Comparison of ENCODE assay signal across 9 cellular contexts in genomic region chr2:223465793-223466192, GRCh38.
DNase-seq lines count a peak whose midpoint lies in the region; ATAC-seq, FAIRE-seq and TF ChIP-seq lines count a peak whose summit lies in the region.
"Had no signal": no experiment of that assay in that cellular context is flagged by ENCODE, and none has a peak within 500 bp of the region (broad histone marks: within the 10 kb centered on the region; RNA-seq: fewer than 3 reads in every experiment).

No MANE protein-coding gene starts in this region.

- no peak overlapping the region for H2BK12ac ChIP-seq in H9 (ENCODE audit: insufficient read length, low read depth, low read length)

- no peak overlapping the region for H3K27ac Mint-ChIP-seq in H9

- H3K56ac ChIP-seq in H9 (ENCODE audit: insufficient read length, low read depth, low read length): no peak overlapping the region

- H3K23ac ChIP-seq in H9 (ENCODE audit: insufficient read length, low read depth, low read length): no peak overlapping the region

- no peaks in the 10 kb centered on the region for H4K20me1 ChIP-seq in H9 (ENCODE audit: control insufficient read depth, insufficient read depth, insufficient read length)

- H2BK15ac ChIP-seq in H9 (ENCODE audit: low read depth, low read length): no peak overlapping the region

- peaks cover 0 to 8% (median 5%) of the 10 kb centered on the region in 3 experiments; a peak in 4 of 7 replicates for H3K36me3 Mint-ChIP-seq in H9 (ENCODE audit: insufficient read depth in 1 of 3, low read depth in 3 of 3)

- peaks cover 5 to 20% of the 10 kb centered on the region in 2 experiments for H3K9me3 Mint-ChIP-seq in H9

- ATAC-seq in right cardiac atrium (peak; percentile 89 to 96), GM21717 (IDR thresholded peaks at IDR 0.05; ENCODE audit: unreplicated experiment) (no peak)

- H3K4me1 Mint-ChIP-seq in H9: peaks cover 2 to 3% of the 10 kb centered on the region in 2 experiments

- no peak overlapping the region for H2AFZ ChIP-seq in H9 (ENCODE audit: low read length)

- H3K4me2 ChIP-seq in H9 (ENCODE audit: insufficient read depth, insufficient read length, low read length): no peak overlapping the region

- TF ChIP-seq CTCF in testis (IDR thresholded peaks at IDR 0.05) (no peak), H9 (conservative IDR thresholded peaks at IDR 0.05) (no peak)

- WGBS in right cardiac atrium: 31% methylated on average over 2 of the region's 2 CpGs
- WGBS in testis, 2 donors: 57 to 85% methylated on average over 2 of the region's 2 CpGs
- no CpG with 5 or more reads among the region's 2 CpGs for WGBS in H9 (ENCODE audit: extremely low coverage, insufficient read length, low lambda C conversion rate)
- WGBS in small intestine, 3 donors: 57 to 77% (median 75%) methylated on average over 2 of the region's 2 CpGs

- H2BK120ac ChIP-seq in H9 (ENCODE audit: low read depth, low read length, poor library complexity, severe bottlenecking): no peak overlapping the region

- intact Hi-C loops in right cardiac atrium (cut with DNase I) (loop anchor here in 1 of 4 donors (10.0 kb wide), 1 partner anchor 69 kb away; no protein-coding TSS in a partner anchor), testis (cut with DNase I; ENCODE audit: low total_unique reads) (no loop called here)

- FAIRE-seq in small intestine (lab: Jason Lieb, UNC): no peak

- H3K79me2 ChIP-seq in H9 (ENCODE audit: insufficient read depth, low read length): no peaks in the 10 kb centered on the region

- H3K23me2 ChIP-seq in H9 (ENCODE audit: insufficient read length, low read depth, low read length, poor library complexity, severe bottlenecking): no peaks in the 10 kb centered on the region

- H3K4ac ChIP-seq in H9 (ENCODE audit: low read depth, low read length): no peak overlapping the region

- peaks cover 30% of the 10 kb centered on the region for H3K27me3 Mint-ChIP-seq in H9 (ENCODE audit: low read depth)

- no peak overlapping the region for H4K5ac ChIP-seq in H9 (ENCODE audit: insufficient read length, low read depth, low read length)

- H4K91ac ChIP-seq in H9 (ENCODE audit: insufficient read length, low read depth, low read length): no peak overlapping the region

- H2BK5ac ChIP-seq in H9 (ENCODE audit: insufficient read length, low read length): no peak overlapping the region

- H3K18ac ChIP-seq in H9 (ENCODE audit: insufficient read length, low read depth, low read length): no peak overlapping the region

- no peak overlapping the region for H2BK20ac ChIP-seq in H9 (ENCODE audit: low read depth, low read length, poor library complexity, severe bottlenecking)

- no peak overlapping the region for H4K8ac ChIP-seq in H9 (replicated peaks; ENCODE audit: insufficient read length, low read depth, low read length)

- no peaks in the 10 kb centered on the region for H3K27me3 ChIP-seq in right cardiac atrium (ENCODE audit: control insufficient read depth, insufficient read depth)
- H3K27me3 ChIP-seq in testis: no peaks in the 10 kb centered on the region
- no peaks in the 10 kb centered on the region for H3K27me3 ChIP-seq in H9 (ENCODE audit: insufficient read depth, low read length)
- H3K27me3 ChIP-seq in small intestine (ENCODE audit: control insufficient read depth in 2 of 2, insufficient read depth in 2 of 2, low read length in 2 of 2): no peaks in the 10 kb centered on the region

- H3K9me3 ChIP-seq in right cardiac atrium (ENCODE audit: control insufficient read depth, low read length): no peaks in the 10 kb centered on the region
- no peaks in the 10 kb centered on the region for H3K9me3 ChIP-seq in testis
- H3K9me3 ChIP-seq in H9 (ENCODE audit: control insufficient read depth, low read depth, low read length): no peaks in the 10 kb centered on the region
- H3K9me3 ChIP-seq in small intestine (ENCODE audit: control insufficient read depth, low read depth): no peaks in the 10 kb centered on the region

- H2AK5ac ChIP-seq in H9 (ENCODE audit: insufficient read length, low read length): no peak overlapping the region

- H3K36me3 ChIP-seq in testis (ENCODE audit: low read depth, missing control alignments) (no peaks in the 10 kb centered on the region), small intestine (ENCODE audit: control insufficient read depth in 2 of 2, insufficient read depth in 2 of 2, low read length in 2 of 2) (no peaks in the 10 kb centered on the region)

- DNase-seq in HPDE6-E6E7 (ENCODE audit: extremely low spot score) (peak; percentile 55), amniotic epithelial cell (ENCODE audit: low read depth) (peak; percentile 99), right cardiac atrium (peak; percentile 82 to 91 (median 85)), testis (peak; percentile 57), H9 (no peak), T-helper 9 cell (no peak), small intestine (no peak)
- DNase-seq: NCI-H146 had no signal

- peaks cover 2% of the 10 kb centered on the region for H3K4me1 ChIP-seq in right cardiac atrium (ENCODE audit: control insufficient read depth, insufficient read depth, low read length)
- peaks cover 9% of the 10 kb centered on the region for H3K4me1 ChIP-seq in testis
- no peaks in the 10 kb centered on the region for H3K4me1 ChIP-seq in H9 (ENCODE audit: insufficient read depth, low read length)
- no peaks in the 10 kb centered on the region for H3K4me1 ChIP-seq in small intestine (ENCODE audit: control insufficient read depth in 2 of 2, insufficient read depth in 1 of 2, low read depth in 1 of 2, low read length in 1 of 2)

- TF ChIP-seq POLR2A in testis (IDR thresholded peaks at IDR 0.05): no peak

- no peak overlapping the region for H3K4me3 ChIP-seq in right cardiac atrium (ENCODE audit: low read length)
- no peak overlapping the region for H3K4me3 ChIP-seq in testis
- no peak overlapping the region for H3K4me3 ChIP-seq in small intestine (ENCODE audit: low read depth in 1 of 2, low read length in 2 of 2)

- H3K79me1 ChIP-seq in H9 (ENCODE audit: insufficient read depth, low read depth, low read length, poor library complexity, severe bottlenecking): no peaks in the 10 kb centered on the region

- no peak overlapping the region for H3K27ac ChIP-seq in right cardiac atrium (ENCODE audit: low read length)
- no peak overlapping the region for H3K27ac ChIP-seq in testis
- H3K27ac ChIP-seq in H9 (ENCODE audit: insufficient read length, low read depth, low read length): no peak overlapping the region
- no peak overlapping the region for H3K27ac ChIP-seq in small intestine (ENCODE audit: low read depth in 1 of 2, low read length in 1 of 2)

- H3K4me3 Mint-ChIP-seq in H9: no peak overlapping the region

- H3K14ac ChIP-seq in H9 (ENCODE audit: insufficient read depth, low read length): no peak overlapping the region; the same call in 1 of the 2 replicates

- H3K9ac ChIP-seq in H9 (ENCODE audit: extremely low read depth, insufficient read length, low read length): no peak overlapping the region

- H3T11ph ChIP-seq in H9 (ENCODE audit: low read length): no peak overlapping the region

Comparison
In these comparisons a context has a peak if more than half of its experiments do, and no peak if none do; other contexts are left out.
1. DNase-seq: peak in HPDE6-E6E7 (single experiment), amniotic epithelial cell (single experiment), right cardiac atrium (3 of 3) and testis (single experiment); none in H9 (single experiment), T-helper 9 cell (single experiment) and small intestine (single experiment).